2 cellular contexts compared by ENCODE assay signal in the genomic region with DNA sequence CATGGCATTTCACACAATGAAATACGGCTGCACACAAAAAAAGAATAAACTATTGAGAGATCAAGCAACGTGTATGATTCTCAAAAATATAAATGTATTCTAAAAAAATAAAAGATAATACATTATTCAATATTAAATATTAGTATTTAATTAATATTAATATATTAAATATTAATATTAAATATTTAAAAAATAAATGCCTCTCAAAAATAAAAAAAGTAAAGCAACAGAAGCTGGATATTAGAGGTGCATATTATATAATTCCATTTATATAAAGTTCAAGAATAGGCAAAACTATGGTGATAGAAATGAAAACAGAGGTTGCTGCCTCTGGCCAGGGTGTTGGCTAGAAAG.
TF ChIP-seq lines count a peak whose summit lies in the region.

No MANE protein-coding gene starts in this region.

TF ChIP-seq in HCT116, 20 proteins besides CTCF, POLR2A, EP300 and RAD21:
- no peak for TF ChIP-seq ZFX (IDR thresholded peaks at IDR 0.05)
- TF ChIP-seq SRF (IDR thresholded peaks at IDR 0.05; ENCODE audit: low read depth) = no peak
- TF ChIP-seq YY1 (IDR thresholded peaks at IDR 0.05; ENCODE audit: extremely low read depth, insufficient replicate concordance, low read depth, low read length) = no peak
- TF ChIP-seq TCF7L2 (IDR thresholded peaks at IDR 0.05; ENCODE audit: borderline replicate concordance, extremely low read depth, insufficient read depth, insufficient read length) = no peak
- no peak for TF ChIP-seq CBX3 (IDR thresholded peaks at IDR 0.05; ENCODE audit: low read depth)
- TF ChIP-seq, protein P1, sequence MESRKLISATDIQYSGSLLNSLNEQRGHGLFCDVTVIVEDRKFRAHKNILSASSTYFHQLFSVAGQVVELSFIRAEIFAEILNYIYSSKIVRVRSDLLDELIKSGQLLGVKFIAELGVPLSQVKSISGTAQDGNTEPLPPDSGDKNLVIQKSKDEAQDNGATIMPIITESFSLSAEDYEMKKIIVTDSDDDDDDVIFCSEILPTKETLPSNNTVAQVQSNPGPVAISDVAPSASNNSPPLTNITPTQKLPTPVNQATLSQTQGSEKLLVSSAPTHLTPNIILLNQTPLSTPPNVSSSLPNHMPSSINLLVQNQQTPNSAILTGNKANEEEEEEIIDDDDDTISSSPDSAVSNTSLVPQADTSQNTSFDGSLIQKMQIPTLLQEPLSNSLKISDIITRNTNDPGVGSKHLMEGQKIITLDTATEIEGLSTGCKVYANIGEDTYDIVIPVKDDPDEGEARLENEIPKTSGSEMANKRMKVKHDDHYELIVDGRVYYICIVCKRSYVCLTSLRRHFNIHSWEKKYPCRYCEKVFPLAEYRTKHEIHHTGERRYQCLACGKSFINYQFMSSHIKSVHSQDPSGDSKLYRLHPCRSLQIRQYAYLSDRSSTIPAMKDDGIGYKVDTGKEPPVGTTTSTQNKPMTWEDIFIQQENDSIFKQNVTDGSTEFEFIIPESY (IDR thresholded peaks at IDR 0.05; ENCODE audit: extremely low read depth, insufficient replicate concordance, low read length) = no peak
- TF ChIP-seq, protein P2, sequence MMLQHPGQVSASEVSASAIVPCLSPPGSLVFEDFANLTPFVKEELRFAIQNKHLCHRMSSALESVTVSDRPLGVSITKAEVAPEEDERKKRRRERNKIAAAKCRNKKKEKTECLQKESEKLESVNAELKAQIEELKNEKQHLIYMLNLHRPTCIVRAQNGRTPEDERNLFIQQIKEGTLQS (IDR thresholded peaks at IDR 0.05) = no peak
- TF ChIP-seq ELF1 (IDR thresholded peaks at IDR 0.05; ENCODE audit: borderline replicate concordance, low read depth) = no peak
- no peak for TF ChIP-seq EGR1 (IDR thresholded peaks at IDR 0.05; ENCODE audit: low read depth)

TF ChIP-seq in WTC11, 78 proteins besides CTCF, POLR2A, EP300 and RAD21 (continued from another document):
- TF ChIP-seq ZBTB21 (CRISPR knock-in tag; IDR thresholded peaks at IDR 0.05; ENCODE audit: borderline replicate concordance) (no peak), ZNF232 (CRISPR knock-in tag; IDR thresholded peaks at IDR 0.05) (no peak)
- TF ChIP-seq, protein P2 (CRISPR knock-in tag; conservative IDR thresholded peaks at IDR 0.05) = no peak
